Comparison of ENCODE assay signal across 9 cellular contexts in the genomic region with DNA sequence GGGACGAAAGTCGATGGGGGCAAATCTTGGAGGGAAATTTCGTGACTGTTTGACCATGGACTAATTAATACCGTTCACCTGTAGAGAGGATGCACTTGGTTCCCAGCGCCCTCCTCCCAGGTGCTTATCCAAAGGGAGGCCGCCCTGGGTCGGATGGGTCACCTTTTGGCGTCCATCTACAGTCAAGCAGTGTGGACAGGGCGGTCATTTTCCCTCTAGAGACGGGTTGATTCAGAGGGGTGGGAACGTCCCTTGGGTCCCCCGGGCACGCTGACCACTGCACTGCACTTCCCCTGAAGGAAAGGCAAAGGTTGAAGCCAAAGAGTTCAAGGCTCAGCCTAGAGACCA. TPM values are rescaled to one million over a fixed set of nuclear protein-coding genes. Genes with fewer than 3 reads are reported as not detected.
DNase-seq lines count a peak whose midpoint lies in the region; ATAC-seq and TF ChIP-seq lines count a peak whose summit lies in the region.
"Had no signal": no experiment of that assay in that cellular context is flagged by ENCODE, and none has a peak within 500 bp of the region (broad histone marks: within the 10 kb centered on the region; RNA-seq: fewer than 3 reads in every experiment).

No MANE protein-coding gene starts in this region.

- H3K27me3 Mint-ChIP-seq in activated naive CD4-positive, alpha-beta T cell treated with anti-CD3 and anti-CD28 coated beads for 36 hours (ENCODE audit: low read depth), result peaks cover 62% of the 10 kb centered on the region

- peak overlapping the region; percentile 4 for H3K4me3 Mint-ChIP-seq in activated naive CD4-positive, alpha-beta T cell treated with anti-CD3 and anti-CD28 coated beads for 36 hours

- H3K36me3 ChIP-seq in muscle layer of colon (ENCODE audit: insufficient read depth, low read length), result no peaks in the 10 kb centered on the region
- no peaks in the 10 kb centered on the region for H3K36me3 ChIP-seq in tibial artery

- H3K4me1 ChIP-seq in muscle layer of colon (ENCODE audit: insufficient read depth, low read length) (peaks cover 21% of the 10 kb centered on the region), tibial artery (peaks cover 0 to 41% (median 33%) of the 10 kb centered on the region in 4 donors)

- no peak for TF ChIP-seq CTCF in coronary artery (IDR thresholded peaks at IDR 0.05)
- no peak for TF ChIP-seq CTCF in tibial artery (IDR thresholded peaks at IDR 0.05)

- no peaks in the 10 kb centered on the region for H3K36me3 Mint-ChIP-seq in activated naive CD4-positive, alpha-beta T cell treated with anti-CD3 and anti-CD28 coated beads for 36 hours (ENCODE audit: low read depth)

- no peak for ATAC-seq in GM18520 (IDR thresholded peaks at IDR 0.05; ENCODE audit: unreplicated experiment)

- H3K27ac ChIP-seq in coronary artery, result no peak overlapping the region
- H3K27ac ChIP-seq in muscle layer of colon (ENCODE audit: low read depth, low read length), result no peak overlapping the region
- H3K27ac ChIP-seq in tibial artery, result peak overlapping the region in 1 of 2 donors; percentile 5

- peaks cover 11% of the 10 kb centered on the region for H3K4me1 Mint-ChIP-seq in activated naive CD4-positive, alpha-beta T cell treated with anti-CD3 and anti-CD28 coated beads for 36 hours (ENCODE audit: low read depth)

- H3K4me3 ChIP-seq in coronary artery (peak overlapping the region; percentile 79), muscle layer of colon (ENCODE audit: low read depth in 1 of 2, low read length in 2 of 2) (peak overlapping the region; percentile 6 to 75), tibial artery (peak overlapping the region; percentile 50 to 57)

- intact Hi-C loops in activated naive CD4-positive, alpha-beta T cell treated with anti-CD3 and anti-CD28 coated beads for 36 hours (cut with micrococcal nuclease), result no loop called here
- intact Hi-C loops in tibial artery (cut with DNase I; ENCODE audit: low total_unique reads), result no loop called here

- no peak overlapping the region for H3K27ac Mint-ChIP-seq in activated naive CD4-positive, alpha-beta T cell treated with anti-CD3 and anti-CD28 coated beads for 36 hours

- CTCF ChIA-PET in activated naive CD4-positive, alpha-beta T cell treated with anti-CD3 and anti-CD28 coated beads for 36 hours (lab: Charles Lee), result no interaction called here

- peaks cover 33 to 45% of the 10 kb centered on the region in 2 donors for H3K27me3 ChIP-seq in muscle layer of colon (ENCODE audit: control insufficient read depth in 1 of 2, insufficient read depth in 2 of 2, low read length in 2 of 2)
- H3K27me3 ChIP-seq in tibial artery, result peaks cover 0 to 47% of the 10 kb centered on the region in 2 donors

- no peak overlapping the region for H3K9ac ChIP-seq in muscle layer of colon (ENCODE audit: low read length)

- DNase-seq in activated naive CD4-positive, alpha-beta T cell treated with anti-CD3 and anti-CD28 coated beads for 36 hours, result no peak
- DNase-seq in activated naive CD4-positive, alpha-beta T cell treated with anti-CD3 and anti-CD28 coated beads, Interleukin-2, amount 50 U/mL, for 16 hours, result no peak
- DNase-seq in coronary artery (ENCODE audit: low spot score), result no peak
- no peak for DNase-seq in tibial artery
- no peak for DNase-seq in NCI-H1930 (lab: John Stamatoyannopoulos, UW)
- DNase-seq in stimulated activated CD4-positive, alpha-beta T cell treated with anti-CD3 and anti-CD28 coated beads, Interleukin-4, amount 100 ng/mL, for 4 hours, result no peak
- DNase-seq: AML-193 had no signal

- no peaks in the 10 kb centered on the region for H3K9me3 Mint-ChIP-seq in activated naive CD4-positive, alpha-beta T cell treated with anti-CD3 and anti-CD28 coated beads for 36 hours

- H3K9me3 ChIP-seq in muscle layer of colon (ENCODE audit: low read length) (no peaks in the 10 kb centered on the region), tibial artery (no peaks in the 10 kb centered on the region)

RNA-seq across cellular contexts. Expression of gene PRR15, which starts 2.0 kb away (rescaled TPM):
- not detected for total RNA-seq in activated naive CD4-positive, alpha-beta T cell treated with anti-CD3 and anti-CD28 coated beads for 36 hours
